8 cellular contexts compared by ENCODE assay signal in genomic region chr20:19205999-19206398, GRCh38. TPM values are rescaled to one million over a fixed set of nuclear protein-coding genes. Genes with fewer than 3 reads are reported as not detected.
DNase-seq lines count a peak whose midpoint lies in the region; ATAC-seq, FAIRE-seq and TF ChIP-seq lines count a peak whose summit lies in the region.

No MANE protein-coding gene starts in this region.

- H3K4me3 ChIP-seq in A549 (no peak overlapping the region), mammary epithelial cell (replicated peaks in 1 of 3; ENCODE audit: insufficient read depth in 1 of 3, low read depth in 2 of 3, low read length in 3 of 3) (no peak overlapping the region)

- H3K27ac Mint-ChIP-seq in T-helper 2 cell treated with Interferon-gamma antibody and Interleukin-4, amounts not matched to agents 5 μg/mL and 100 μg/mL, for 36 hours: no peak overlapping the region

- no TSS peak for BruUV-seq in mammary epithelial cell (replicated peaks; lab: Mats Ljungman, UMichigan)

- intact Hi-C loops in mammary epithelial cell (cut with micrococcal nuclease): loop anchor here (1.0 to 5.0 kb wide), 3 partner anchors 304 to 456 kb away; no protein-coding TSS in a partner anchor

- 15% methylated on average over 8 of the region's 8 CpGs for WGBS in A549 (ENCODE audit: missing lambda C conversion rate)
- WGBS in mammary epithelial cell (ENCODE audit: low coverage, missing lambda C conversion rate): 0% methylated on average over 7 of the region's 8 CpGs

- H3K36me3 ChIP-seq in mammary epithelial cell (ENCODE audit: insufficient read depth, low read length): no peaks in the 10 kb centered on the region

- H3K9me3 ChIP-seq in A549 (no peaks in the 10 kb centered on the region), mammary epithelial cell (replicated peaks; ENCODE audit: insufficient read depth, low read length) (no peaks in the 10 kb centered on the region)

- H3K4me2 ChIP-seq in A549 (no peak overlapping the region), mammary epithelial cell (ENCODE audit: insufficient read depth, low read depth, low read length) (no peak overlapping the region)

- no peaks in the 10 kb centered on the region for H3K79me2 ChIP-seq in mammary epithelial cell (ENCODE audit: insufficient read depth, low read length)

- ATAC-seq in A549 (peak; percentile 84 to 95), HG03139 (IDR thresholded peaks at IDR 0.05; ENCODE audit: unreplicated experiment) (no peak)

- no peaks in the 10 kb centered on the region for H3K4me1 Mint-ChIP-seq in T-helper 2 cell treated with Interferon-gamma antibody and Interleukin-4, amounts not matched to agents 5 μg/mL and 100 μg/mL, for 36 hours (ENCODE audit: low read depth)

- dilution Hi-C loops in mammary epithelial cell (cut with HindIII; ENCODE audit: low sequenced_read_pairs): no loop called here

- no peaks in the 10 kb centered on the region for H3K36me3 Mint-ChIP-seq in T-helper 2 cell treated with Interferon-gamma antibody and Interleukin-4, amounts not matched to agents 5 μg/mL and 100 μg/mL, for 36 hours (ENCODE audit: low read depth)

- peaks cover 7% of the 10 kb centered on the region for H3K27me3 ChIP-seq in mammary epithelial cell (ENCODE audit: insufficient read depth, low read length)

- no peak for TF ChIP-seq POLR2A in A549 (IDR thresholded peaks at IDR 0.05; ENCODE audit: low read length)

- peaks cover 18% of the 10 kb centered on the region for H3K27me3 Mint-ChIP-seq in T-helper 2 cell treated with Interferon-gamma antibody and Interleukin-4, amounts not matched to agents 5 μg/mL and 100 μg/mL, for 36 hours (ENCODE audit: low read depth)

- no peak for FAIRE-seq in A549 (lab: Jason Lieb, UNC)

- POLR2A ChIA-PET in A549 (lab: Yijun Ruan, JAX): no interaction called here

- TF ChIP-seq EP300 in A549 (IDR thresholded peaks at IDR 0.05): no peak

- no peaks in the 10 kb centered on the region for H3K4me1 ChIP-seq in A549
- H3K4me1 ChIP-seq in mammary epithelial cell (ENCODE audit: insufficient read depth, low read length): no peaks in the 10 kb centered on the region

- peak; percentile 73 to 79 for TF ChIP-seq RAD21 in A549 (conservative IDR thresholded peaks at IDR 0.05 in 1 of 2, IDR thresholded peaks at IDR 0.05 in 1 of 2)

- H2AFZ ChIP-seq in mammary epithelial cell (ENCODE audit: low read depth, low read length): no peak overlapping the region

- in situ Hi-C loops in GM13976 (cut with MboI; ENCODE audit: low sequenced_read_pairs, unreplicated experiment): loop anchor here (10.0 to 25.0 kb wide), 3 partner anchors 379 to 569 kb away; no protein-coding TSS in a partner anchor
- in situ Hi-C loops in mammary epithelial cell (cut with MboI; ENCODE audit: low sequenced_read_pairs in 2 of 2): loop anchor here (5.0 to 25.0 kb wide), 4 partner anchors 376 to 569 kb away; no protein-coding TSS in a partner anchor

- H3K27ac ChIP-seq in A549 (no peak overlapping the region), mammary epithelial cell (ENCODE audit: insufficient read depth, low read depth, low read length) (no peak overlapping the region)

- DNase-seq in A549 (ENCODE audit: low read depth in 1 of 2, low spot score in 1 of 2): peak; percentile 47 to 62
- peak; percentile 72 for DNase-seq in GM13976 (ENCODE audit: low spot score)
- DNase-seq in MV-4-11 (lab: John Stamatoyannopoulos, UW): peak; percentile 31
- DNase-seq in T-helper 2 cell treated with Interferon-gamma antibody and Interleukin-4, amounts not matched to agents 5 μg/mL and 100 μg/mL, for 36 hours (ENCODE audit: low spot score): peak; percentile 52
- DNase-seq in mammary epithelial cell: peak; percentile 32
- peak; percentile 69 for DNase-seq in left kidney (ENCODE audit: low read depth, low spot score)
- DNase-seq in stimulated activated CD4-positive, alpha-beta T cell treated with anti-CD3 and anti-CD28 coated beads, TNF-alpha, amount 100 ng/mL, for 1 hour (ENCODE audit: low read depth in 3 of 3, low spot score in 1 of 3): peak in 2 of 3 donors; percentile 9 to 47

- no peak overlapping the region for H3K9ac ChIP-seq in mammary epithelial cell (ENCODE audit: insufficient read depth, low read length)

- H4K20me1 ChIP-seq in mammary epithelial cell (ENCODE audit: insufficient read depth, low read length): no peaks in the 10 kb centered on the region

- no peaks in the 10 kb centered on the region for H3K9me3 Mint-ChIP-seq in T-helper 2 cell treated with Interferon-gamma antibody and Interleukin-4, amounts not matched to agents 5 μg/mL and 100 μg/mL, for 36 hours

- CTCF ChIA-PET in A549 (lab: Yijun Ruan, JAX) (interaction anchor here (0.7 to 4.9 kb wide), 36 partner anchors 9 to 573 kb away, joined by 3 to 74 read pairs (median 3); no protein-coding TSS in a partner anchor), mammary epithelial cell (lab: Charles Lee; ENCODE audit: low non-redundant PET) (interaction anchor here (0.6 kb wide), 1 partner anchor 1398 kb away, joined by 3 read pairs; no protein-coding TSS in a partner anchor)

- peak; percentile 88 for TF ChIP-seq CTCF in A549 (IDR thresholded peaks at IDR 0.05)
- TF ChIP-seq CTCF in GM13976 (IDR thresholded peaks at IDR 0.05; ENCODE audit: borderline replicate concordance, control extremely low read depth, extremely low read depth, insufficient read depth, missing control alignments): peak; percentile 71
- TF ChIP-seq CTCF in mammary epithelial cell (conservative IDR thresholded peaks at IDR 0.05 in 1 of 2, IDR thresholded peaks at IDR 0.05 in 1 of 2; ENCODE audit: extremely low read depth in 1 of 2, insufficient read depth in 1 of 2, low read depth in 1 of 2, low read length in 2 of 2): peak; percentile 81 to 89

- no peak overlapping the region for H3K4me3 Mint-ChIP-seq in T-helper 2 cell treated with Interferon-gamma antibody and Interleukin-4, amounts not matched to agents 5 μg/mL and 100 μg/mL, for 36 hours

TF ChIP-seq in A549, 52 proteins besides CTCF, POLR2A, EP300 and RAD21:
- TF ChIP-seq SMC3 (IDR thresholded peaks at IDR 0.05): peak; percentile 84
- TF ChIP-seq EHMT2 (IDR thresholded peaks at IDR 0.05; ENCODE audit: low read depth): no peak

RNA-seq across cellular contexts. Expression of gene SLC24A3, which starts 6.4 kb away (rescaled TPM):
- polyA plus RNA-seq in A549 (2011; rRNA removed): 0.08 and 0.09 TPM in 2 replicates
- polyA plus RNA-seq in A549 (2012; cell fraction: cytosol; rRNA removed): 0.01 and 0.03 TPM in 2 replicates
- polyA plus RNA-seq in A549 (2012; cell fraction: nucleus; rRNA removed): 0.02 TPM in 2 replicates
- 0.03 to 0.04 TPM in 2 of 3 replicates, not detected in the other for polyA plus RNA-seq in A549 (2017; fragmentation: RNase III; extraction: RNeasy Plus Mini Kit Qiagen cat#74134 plus additional on column Dnase treatment)
- 0.17 TPM in 1 of 2 replicates, not detected in the other for polyA minus RNA-seq in A549 (2011; rRNA and poly(A)+ RNA removed)
- total RNA-seq in mammary epithelial cell: under 1 TPM in 1 of 2 donors, not detected in 1; 0.17 TPM
- polyA plus RNA-seq in mammary epithelial cell: not detected
- not detected for polyA minus RNA-seq in mammary epithelial cell
